In genomic region chr9:133991964-133992779, GRCh38 we compare ENCODE assay signal across 8 cellular contexts. TPM values are rescaled to one million over a fixed set of nuclear protein-coding genes. Genes with fewer than 3 reads are reported as not detected.
DNase-seq lines count a peak whose midpoint lies in the region; ATAC-seq and TF ChIP-seq lines count a peak whose summit lies in the region.

VAV2 (minus strand) TSS chr9:133992324; CDS start chr9:133992278, 46 bp downstream.

- peaks cover 9 to 20% of the 10 kb centered on the region in 2 donors for H3K4me1 ChIP-seq in gastrocnemius medialis

- DNase-seq in EL (peak; percentile 81), HuH-7.5 (ENCODE audit: low spot score) (peak; percentile 70), astrocyte of the hippocampus (ENCODE audit: low read depth, low spot score) (peak; percentile 82), gastrocnemius medialis (no peak), OCI-M2 (lab: John Stamatoyannopoulos, UW; ENCODE audit: unreplicated experiment) (no peak)

- peaks cover 11 to 33% (median 33%) of the 10 kb centered on the region in 3 donors for H3K27me3 ChIP-seq in gastrocnemius medialis

- H3K4me3 ChIP-seq in iPS-11a (ENCODE audit: low read depth, low read length), result peak within 1 kb of the TSS; percentile 70
- peak within 1 kb of the TSS; percentile 64 to 80 (median 72) for H3K4me3 ChIP-seq in gastrocnemius medialis

- H3K36me3 ChIP-seq in gastrocnemius medialis, result no peaks in the 10 kb centered on the region

- in situ Hi-C loops in gastrocnemius medialis (cut with MboI; ENCODE audit: low sequenced_read_pairs in 4 of 4), result loop anchor here in 3 of 4 donors (10.0 kb wide), 1 partner anchor 197 kb away; no protein-coding TSS in a partner anchor

- TF ChIP-seq CTCF in gastrocnemius medialis (IDR thresholded peaks at IDR 0.05 in 4 of 5, conservative IDR thresholded peaks at IDR 0.05 in 1 of 5), result no peak

- TF ChIP-seq POLR2A in gastrocnemius medialis (IDR thresholded peaks at IDR 0.05), result no peak

- peak within 1 kb of the TSS; percentile 74 to 83 (median 77) for H3K27ac ChIP-seq in gastrocnemius medialis

- H3K9me3 ChIP-seq in gastrocnemius medialis, result no peaks in the 10 kb centered on the region

- ATAC-seq in GM21526 (IDR thresholded peaks at IDR 0.05; ENCODE audit: low FRiP score, unreplicated experiment) (peak; percentile 39), SK-N-SH treated with all-trans-retinoic acid at 6 μM for 48 hours (peak; percentile 3; the same call in 2 of the 3 replicates), gastrocnemius medialis (peak in 1 of 2 donors; percentile 23)

- intact Hi-C loops in gastrocnemius medialis (cut with DNase I; ENCODE audit: low total_unique reads), result loop anchor here (1.0 to 10.0 kb wide), 2 partner anchors 31 to 103 kb away; no protein-coding TSS in a partner anchor

TF ChIP-seq in SK-N-SH treated with all-trans-retinoic acid at 6 μM for 48 hours, 23 proteins besides CTCF, POLR2A, EP300 and RAD21:
- TF ChIP-seq CREB5 (CRISPR knock-in tag; IDR thresholded peaks at IDR 0.05; ENCODE audit: low read depth), result no peak
- no peak for TF ChIP-seq GLIS3 (CRISPR knock-in tag; IDR thresholded peaks at IDR 0.05)
- no peak for TF ChIP-seq CSRNP3 (CRISPR knock-in tag; IDR thresholded peaks at IDR 0.05)
- TF ChIP-seq BACH2 (CRISPR knock-in tag; IDR thresholded peaks at IDR 0.05; ENCODE audit: borderline replicate concordance), result no peak
- TF ChIP-seq TSHZ2 (CRISPR knock-in tag; IDR thresholded peaks at IDR 0.05), result no peak
- TF ChIP-seq ZFP30 (CRISPR knock-in tag; IDR thresholded peaks at IDR 0.05), result no peak
- TF ChIP-seq TCF4 (CRISPR knock-in tag; IDR thresholded peaks at IDR 0.05; ENCODE audit: borderline replicate concordance), result no peak
- TF ChIP-seq ISL1 (CRISPR knock-in tag; IDR thresholded peaks at IDR 0.05), result no peak
- TF ChIP-seq ZNF70 (CRISPR knock-in tag; IDR thresholded peaks at IDR 0.05), result no peak
- no peak for TF ChIP-seq OSR1 (CRISPR knock-in tag; IDR thresholded peaks at IDR 0.05)
- no peak for TF ChIP-seq PPARA (CRISPR knock-in tag; IDR thresholded peaks at IDR 0.05; ENCODE audit: borderline replicate concordance)

RNA-seq across cellular contexts. Expression of gene VAV2, which starts in this region (rescaled TPM):
- 1 to 10 TPM in 2 of 4 donors, under 1 TPM in 2; 0.51 to 1.2 (median 0.97) TPM for total RNA-seq in gastrocnemius medialis

Comparison
In these comparisons a context has a peak if more than half of its experiments do, and no peak if none do; other contexts are left out.
1. DNase-seq: peak in EL (single experiment), HuH-7.5 (single experiment) and astrocyte of the hippocampus (single experiment); none in gastrocnemius medialis (0 of 2) and OCI-M2 (single experiment).